ENCODE assay signal across 35 cellular contexts in the genomic region with DNA sequence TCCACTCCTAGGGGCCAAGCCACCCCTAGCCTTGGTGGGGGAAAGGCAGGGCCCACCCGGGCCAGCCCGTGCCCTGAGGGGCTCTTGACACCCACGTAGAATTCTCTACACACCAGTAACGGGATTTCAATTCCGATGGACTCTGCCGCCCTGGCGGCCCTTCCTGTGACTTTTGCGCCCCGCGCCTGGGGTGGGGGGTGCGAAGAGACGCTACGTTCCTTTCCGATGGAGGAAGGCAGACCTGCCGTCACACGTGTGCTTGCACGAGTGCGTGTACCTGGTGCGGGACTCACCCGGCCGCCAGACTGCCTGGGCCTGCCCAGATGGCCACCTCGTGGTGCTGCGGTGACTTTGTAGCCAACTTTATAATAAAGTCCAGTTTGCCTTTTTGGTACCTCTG. TPM values are rescaled to one million over a fixed set of nuclear protein-coding genes. Genes with fewer than 3 reads are reported as not detected.
"Had no signal": no experiment of that assay in that cellular context is flagged by ENCODE, and none has a peak within 500 bp of the region (broad histone marks: within the 10 kb centered on the region; RNA-seq: fewer than 3 reads in every experiment).

No MANE protein-coding gene starts in this region.

- H3K27ac ChIP-seq: PC-9, RWPE1, SJCRH30, SK-N-MC had no signal

- H2AFZ ChIP-seq: PC-9 had no signal

- H3K4me1 ChIP-seq: SJCRH30 had no signal

- FAIRE-seq: RCC 7860 had no signal

- H3K4me2 ChIP-seq: PC-9 had no signal

- H3K36me3 ChIP-seq: SJCRH30 had no signal

- H3K27me3 ChIP-seq: SJCRH30 had no signal

- H3K9me3 ChIP-seq: SJCRH30 had no signal

- DNase-seq: Karpas-422, MM.1S, MV-4-11, NCI-H1092, NCI-H1105, NCI-H1417 treated with DMSO at 0.1 percent for 48 hours, NCI-H1436 treated with DMSO at 0.1 percent for 48 hours, NCI-H1694 treated with DMSO at 0.1 percent for 48 hours, NCI-H187 treated with DMSO at 0.1 percent for 48 hours, NCI-H2029, NCI-H2081, NCI-H2171 treated with DMSO at 0.1 percent for 48 hours, NCI-H2227 treated with DMSO at 0.1 percent for 48 hours, NCI-H345, NCI-H446, NCI-H510A treated with DMSO at 0.1 percent for 48 hours, NCI-H524 treated with DMSO at 0.1 percent for 48 hours, NCI-H69, NCI-H748 treated with DMSO at 0.1 percent for 48 hours, NCI-H82, PC-9, SHP77, SIG-M5, SJCRH30, T-cell had no signal

- H3K4me3 ChIP-seq: PC-9, SJCRH30, SK-N-MC had no signal

RNA-seq across cellular contexts. Expression of a gene that starts 5.5 kb away (rescaled TPM):
- total RNA-seq: LHCN-M2, MCF 10A, NCI-H460, OCI-LY7, PC-9, Right ventricle myocardium inferior, RPMI7951, SJCRH30, SK-MEL-5, T-cell had no signal

RNA-seq across cellular contexts. Expression of a gene that starts 54.8 kb away (rescaled TPM):
- total RNA-seq: LHCN-M2 had no signal
